Comparison of ENCODE assay signal across 8 cellular contexts in genomic region chr6:140485740-140486467, GRCh38.
DNase-seq lines count a peak whose midpoint lies in the region; ATAC-seq and TF ChIP-seq lines count a peak whose summit lies in the region.

No MANE protein-coding gene starts in this region.

- TF ChIP-seq CTCF in PC-3 (conservative IDR thresholded peaks at IDR 0.05; ENCODE audit: low read depth, low read length) (no peak), fibroblast of the aortic adventitia (IDR thresholded peaks at IDR 0.05; ENCODE audit: insufficient read depth, low read length) (no peak), vagina (IDR thresholded peaks at IDR 0.05) (no peak)

- no peaks in the 10 kb centered on the region for H3K27me3 ChIP-seq in PC-3 (ENCODE audit: low read length)
- H3K27me3 ChIP-seq in aorta (ENCODE audit: control insufficient read depth in 1 of 2, insufficient read depth in 2 of 2, low read length in 1 of 2): no peaks in the 10 kb centered on the region
- H3K27me3 ChIP-seq in vagina: no peaks in the 10 kb centered on the region

- peak overlapping the region; percentile 37 for H3K4me2 ChIP-seq in PC-3 (ENCODE audit: low read length)

- H4K20me1 ChIP-seq in PC-3 (ENCODE audit: low read length): no peaks in the 10 kb centered on the region

- H3K9me2 ChIP-seq in PC-3 (replicated peaks; ENCODE audit: low read length): no peaks in the 10 kb centered on the region

- H3K9me3 ChIP-seq in PC-3 (ENCODE audit: low read length) (peaks cover 6% of the 10 kb centered on the region; the same call in 1 of the 2 replicates), aorta (ENCODE audit: control insufficient read depth, low read length) (peaks cover 1% of the 10 kb centered on the region), vagina (no peaks in the 10 kb centered on the region)

- H3K4me1 ChIP-seq in PC-3 (ENCODE audit: insufficient read depth, low read length): peaks cover 23% of the 10 kb centered on the region
- peaks cover 0 to under 1% of the 10 kb centered on the region in 2 donors for H3K4me1 ChIP-seq in aorta (ENCODE audit: control insufficient read depth in 1 of 2, insufficient read depth in 2 of 2, low read length in 2 of 2)
- H3K4me1 ChIP-seq in vagina: peaks cover 6% of the 10 kb centered on the region

- no peaks in the 10 kb centered on the region for H3F3A ChIP-seq in PC-3 (ENCODE audit: low read length, unreplicated experiment)

- no peaks in the 10 kb centered on the region for H3K36me3 ChIP-seq in PC-3 (ENCODE audit: low read depth, low read length)
- H3K36me3 ChIP-seq in aorta (ENCODE audit: control insufficient read depth in 1 of 2, insufficient read depth in 2 of 2, low read length in 1 of 2): no peaks in the 10 kb centered on the region
- no peaks in the 10 kb centered on the region for H3K36me3 ChIP-seq in vagina

- WGBS in aorta, 2 donors: 10 to 15% methylated on average over 7 of the region's 7 CpGs

- TF ChIP-seq POLR2A in vagina (IDR thresholded peaks at IDR 0.05): no peak

- intact Hi-C loops in PC-3 (cut with micrococcal nuclease): no loop called here
- intact Hi-C loops in aorta (cut with DNase I): no loop called here
- intact Hi-C loops in vagina (cut with DNase I): no loop called here

- BruUV-seq in PC-3 (replicated peaks; lab: Mats Ljungman, UMichigan): no TSS peak

- peak; percentile 18 for DNase-seq in stimulated activated CD4-positive, alpha-beta T cell treated with anti-CD3 and anti-CD28 coated beads, Interleukin-15, amount 100 ng/mL, for 24 hours
- DNase-seq in stimulated activated CD4-positive, alpha-beta T cell treated with anti-CD3 and anti-CD28 coated beads, Interleukin-4, amount 100 ng/mL, for 24 hours: no peak
- DNase-seq in PC-3 (peak; percentile 86), fibroblast of the aortic adventitia (ENCODE audit: low read depth) (peak; percentile 84), aorta (peak; percentile 52 to 60), NCI-H1092 treated with DMSO at 0.1 percent for 48 hours (lab: John Stamatoyannopoulos, UW) (no peak), vagina (ENCODE audit: extremely low spot score in 2 of 2) (no peak)

- ATAC-seq in PC-3: peak; percentile 96
- no peak for ATAC-seq in aorta (ENCODE audit: low FRiP score)
- no peak for ATAC-seq in GM19467 (IDR thresholded peaks at IDR 0.05; ENCODE audit: unreplicated experiment)

- CTCF ChIA-PET in PC-3 (lab: Charles Lee): no interaction called here

- H3K4me3 ChIP-seq in PC-3 (ENCODE audit: low read length): no peak overlapping the region
- no peak overlapping the region for H3K4me3 ChIP-seq in fibroblast of the aortic adventitia (ENCODE audit: low read depth, low read length)
- no peak overlapping the region for H3K4me3 ChIP-seq in aorta (ENCODE audit: low read length in 2 of 2)
- no peak overlapping the region for H3K4me3 ChIP-seq in vagina

- no peak overlapping the region for H2AFZ ChIP-seq in PC-3 (ENCODE audit: low read length)

- H3K27ac ChIP-seq in PC-3 (ENCODE audit: low read length): peak overlapping the region; percentile 67
- H3K27ac ChIP-seq in aorta (ENCODE audit: low read depth in 1 of 2, low read length in 2 of 2): no peak overlapping the region
- H3K27ac ChIP-seq in vagina: no peak overlapping the region

- no peaks in the 10 kb centered on the region for H3K79me2 ChIP-seq in PC-3 (ENCODE audit: low read length)

- POLR2A ChIA-PET in PC-3 (lab: Charles Lee; ENCODE audit: unreplicated experiment): interaction anchor here (0.5 kb wide), 1 partner anchor 314 kb away, joined by 4 read pairs; no protein-coding TSS in a partner anchor

- peak overlapping the region; percentile 33 for H3K9ac ChIP-seq in PC-3 (ENCODE audit: low read length)

Comparison
In these comparisons a context has a peak if more than half of its experiments do, and no peak if none do; other contexts are left out.
1. DNase-seq: peak in stimulated activated CD4-positive, alpha-beta T cell treated with anti-CD3 and anti-CD28 coated beads, Interleukin-15, amount 100 ng/mL, for 24 hours (single experiment), PC-3 (single experiment), fibroblast of the aortic adventitia (single experiment) and aorta (2 of 2); none in stimulated activated CD4-positive, alpha-beta T cell treated with anti-CD3 and anti-CD28 coated beads, Interleukin-4, amount 100 ng/mL, for 24 hours (single experiment), NCI-H1092 treated with DMSO at 0.1 percent for 48 hours (single experiment) and vagina (0 of 2).